In the genomic region with DNA sequence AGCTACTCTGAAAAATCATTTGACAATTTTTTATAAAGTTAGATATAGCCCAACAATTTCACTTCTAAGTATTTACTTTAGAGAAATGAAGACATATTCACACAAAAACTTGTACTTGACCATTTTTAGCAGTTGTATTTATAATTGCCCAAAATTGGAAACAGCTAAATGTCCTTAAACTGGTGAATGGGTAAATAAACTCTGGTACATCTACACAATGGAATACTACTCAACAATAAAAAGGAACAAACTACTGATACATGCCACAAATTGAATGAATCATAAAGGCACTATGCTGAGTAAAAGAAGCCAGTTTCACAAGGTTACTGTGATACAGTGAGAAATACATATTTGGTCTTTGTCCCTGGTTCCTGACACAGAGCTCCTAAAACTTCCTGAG, we compare ENCODE assay signal across 21 cellular contexts.
"Had no signal": no experiment of that assay in that cellular context is flagged by ENCODE, and none has a peak within 500 bp of the region (broad histone marks: within the 10 kb centered on the region; RNA-seq: fewer than 3 reads in every experiment).

No MANE protein-coding gene starts in this region.

- DNase-seq: dermis blood vessel endothelial cell; dorsolateral prefrontal cortex; effector CD4-positive, alpha-beta T cell; effector memory CD4-positive, alpha-beta T cell; foreskin melanocyte; gastrocnemius medialis; glutamatergic neuron; head of caudate nucleus; heart right ventricle; hippocampal formation; left cardiac atrium; left lung; left ventricle myocardium superior; lower lobe of right lung; mesenchymal stem cell; mucosa of descending colon; naive B cell; naive thymus-derived CD8-positive, alpha-beta T cell had no signal

- H3K27ac Mint-ChIP-seq: mesothelial cell of epicardium; naive B cell; naive thymus-derived CD8-positive, alpha-beta T cell had no signal

- H3K4me3 Mint-ChIP-seq: mesothelial cell of epicardium; naive B cell; naive thymus-derived CD8-positive, alpha-beta T cell had no signal

- ATAC-seq: gastrocnemius medialis; heart right ventricle; left cardiac atrium; left lung; left ventricle myocardium superior; lower lobe of right lung; mucosa of descending colon; naive thymus-derived CD8-positive, alpha-beta T cell had no signal

- H3K36me3 Mint-ChIP-seq: mesothelial cell of epicardium; naive B cell; naive thymus-derived CD8-positive, alpha-beta T cell had no signal

- H3K4me1 Mint-ChIP-seq: mesothelial cell of epicardium; naive B cell; naive thymus-derived CD8-positive, alpha-beta T cell had no signal

- H3K27me3 ChIP-seq: gastrocnemius medialis, left lung had no signal

- H3K27ac ChIP-seq: coronary artery, dorsolateral prefrontal cortex, esophagus muscularis mucosa, gastrocnemius medialis, heart right ventricle, left lung, lower lobe of right lung had no signal

- H3K4me3 ChIP-seq: coronary artery, dorsolateral prefrontal cortex, esophagus muscularis mucosa, gastrocnemius medialis, heart right ventricle, left lung, lower lobe of right lung, mucosa of descending colon had no signal

- H3K36me3 ChIP-seq: esophagus muscularis mucosa, gastrocnemius medialis, heart right ventricle, left lung, lower lobe of right lung had no signal

- H3K4me1 ChIP-seq: esophagus muscularis mucosa, gastrocnemius medialis, heart right ventricle, left lung, lower lobe of right lung had no signal

- H3K9me3 ChIP-seq: gastrocnemius medialis, left lung, lower lobe of right lung, mucosa of descending colon had no signal
